Comparison of ENCODE assay signal across 1 cellular context in genomic region chr12:11497438-11497837, GRCh38.
TF ChIP-seq lines count a peak whose summit lies in the region.

No MANE protein-coding gene starts in this region.

TF ChIP-seq in HepG2, 621 proteins besides CTCF, POLR2A, EP300 and RAD21 (continued from another document):
- TF ChIP-seq ZHX2 (IDR thresholded peaks at IDR 0.05; ENCODE audit: low read depth) (no peak), ZHX2 (CRISPR knock-in tag; IDR thresholded peaks at IDR 0.05; ENCODE audit: borderline replicate concordance) (no peak), SAFB2 (CRISPR knock-in tag; IDR thresholded peaks at IDR 0.05; ENCODE audit: borderline replicate concordance, low read depth) (no peak), HDAC6 (IDR thresholded peaks at IDR 0.05; ENCODE audit: low read depth, low read length) (no peak), ZNF773 (CRISPR knock-in tag; IDR thresholded peaks at IDR 0.05; ENCODE audit: borderline replicate concordance) (no peak), PRMT3 (CRISPR knock-in tag; IDR thresholded peaks at IDR 0.05; ENCODE audit: borderline replicate concordance, low read depth) (no peak), SALL1 (CRISPR knock-in tag; IDR thresholded peaks at IDR 0.05) (no peak), ZNF598 (CRISPR knock-in tag; IDR thresholded peaks at IDR 0.05; ENCODE audit: borderline replicate concordance) (no peak), PHB2 (IDR thresholded peaks at IDR 0.05; ENCODE audit: partially characterized antibody) (no peak)
